In the genomic region with DNA sequence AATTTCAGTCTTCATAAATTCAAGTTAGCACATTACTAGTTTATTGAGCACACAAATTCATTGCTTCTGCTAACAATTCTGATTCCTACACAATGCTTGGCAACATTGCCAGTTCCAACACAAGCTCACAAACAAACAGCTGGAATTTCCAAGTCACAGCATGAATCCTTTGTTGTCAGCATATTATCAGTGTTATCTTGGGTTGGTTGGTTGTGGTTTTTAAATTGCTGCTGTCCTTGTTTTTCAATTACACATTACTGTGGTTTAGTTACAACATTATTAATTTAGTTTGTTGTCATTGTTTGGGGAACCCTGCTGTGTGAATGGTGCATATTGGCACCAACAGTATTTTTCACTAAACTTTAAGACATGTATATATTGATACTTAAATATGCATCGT, we compare ENCODE assay signal across 19 cellular contexts.
DNase-seq lines count a peak whose midpoint lies in the region; ATAC-seq and TF ChIP-seq lines count a peak whose summit lies in the region.
"Had no signal": no experiment of that assay in that cellular context is flagged by ENCODE, and none has a peak within 500 bp of the region (broad histone marks: within the 10 kb centered on the region; RNA-seq: fewer than 3 reads in every experiment).

No MANE protein-coding gene starts in this region.

- no peak overlapping the region for H3K27ac ChIP-seq in GM23338 (ENCODE audit: low read depth)
- H3K27ac ChIP-seq: BLaER1 had no signal

- H3K4me2 ChIP-seq in GM23338 = no peak overlapping the region
- H3K4me2 ChIP-seq: BLaER1 had no signal

- no peaks in the 10 kb centered on the region for H3K4me1 ChIP-seq in GM23338 (ENCODE audit: insufficient read depth)
- H3K4me1 ChIP-seq: BLaER1 had no signal

- no peaks in the 10 kb centered on the region for H4K20me1 ChIP-seq in GM23338 (replicated peaks; ENCODE audit: insufficient read depth)
- H4K20me1 ChIP-seq: BLaER1 had no signal

- H3K27me3 ChIP-seq in GM23338 (ENCODE audit: insufficient read depth) = no peaks in the 10 kb centered on the region
- H3K27me3 ChIP-seq: BLaER1 had no signal

- H3K4me3 ChIP-seq in GM23338 (no peak overlapping the region), astrocyte of the spinal cord (ENCODE audit: low read depth, low read length) (no peak overlapping the region)
- H3K4me3 ChIP-seq: BLaER1 had no signal

- no peak overlapping the region for H2AFZ ChIP-seq in GM23338

- H3K4me3 Mint-ChIP-seq in GM23338 = no peak overlapping the region
- no peak overlapping the region for H3K4me3 Mint-ChIP-seq in stimulated activated naive B cell treated with anti-CD40 and anti-IgM and Interleukin-4, amounts not matched to agents 10 μg/mL and 1 μg/mL and 100 μg/mL, for 72 hours
- H3K4me3 Mint-ChIP-seq: CD8-positive, alpha-beta T cell; HFFc6; T-helper 1 cell treated with Interleukin-12 subunit alpha and Interleukin-12 subunit beta and Interleukin-4 antibody, amounts not matched to agents 30 μg/mL and 1 μg/mL, for 36 hours had no signal

- H3K9me3 Mint-ChIP-seq in GM23338 = no peaks in the 10 kb centered on the region
- peaks cover 0 to 3% of the 10 kb centered on the region in 2 donors for H3K9me3 Mint-ChIP-seq in stimulated activated naive B cell treated with anti-CD40 and anti-IgM and Interleukin-4, amounts not matched to agents 10 μg/mL and 1 μg/mL and 100 μg/mL, for 72 hours
- H3K9me3 Mint-ChIP-seq: CD8-positive, alpha-beta T cell; HFFc6; T-helper 1 cell treated with Interleukin-12 subunit alpha and Interleukin-12 subunit beta and Interleukin-4 antibody, amounts not matched to agents 30 μg/mL and 1 μg/mL, for 36 hours had no signal

- no peaks in the 10 kb centered on the region for H3K36me3 ChIP-seq in GM23338 (ENCODE audit: insufficient read depth)
- H3K36me3 ChIP-seq: BLaER1 had no signal

- H3K27ac Mint-ChIP-seq in GM23338 = no peak overlapping the region
- no peak overlapping the region for H3K27ac Mint-ChIP-seq in stimulated activated naive B cell treated with anti-CD40 and anti-IgM and Interleukin-4, amounts not matched to agents 10 μg/mL and 1 μg/mL and 100 μg/mL, for 72 hours
- H3K27ac Mint-ChIP-seq: CD8-positive, alpha-beta T cell; HFFc6; T-helper 1 cell treated with Interleukin-12 subunit alpha and Interleukin-12 subunit beta and Interleukin-4 antibody, amounts not matched to agents 30 μg/mL and 1 μg/mL, for 36 hours had no signal

- H3K4me1 Mint-ChIP-seq in GM23338 = no peaks in the 10 kb centered on the region
- H3K4me1 Mint-ChIP-seq in stimulated activated naive B cell treated with anti-CD40 and anti-IgM and Interleukin-4, amounts not matched to agents 10 μg/mL and 1 μg/mL and 100 μg/mL, for 72 hours = peaks cover 12 to 28% of the 10 kb centered on the region in 2 donors

- DNase-seq in GM23338 (ENCODE audit: low spot score) (peak; percentile 6), M059J (ENCODE audit: low read depth) (peak; percentile 78), astrocyte of the spinal cord (ENCODE audit: low read depth, low spot score) (peak; percentile 30), myocyte (ENCODE audit: low read depth) (peak; percentile 60), GM19240 (ENCODE audit: insufficient read length, low spot score) (no peak), medulla oblongata (ENCODE audit: extremely low spot score) (no peak), SHP77 (lab: John Stamatoyannopoulos, UW) (no peak)
- no peak for DNase-seq in stimulated activated naive B cell treated with anti-CD40 and anti-IgM and Interleukin-4, amounts not matched to agents 10 μg/mL and 1 μg/mL and 100 μg/mL, for 72 hours
- DNase-seq: CD8-positive, alpha-beta T cell; DMS79 treated with DMSO at 0.1 percent for 48 hours; HFFc6; NCI-H187; NCI-H2171; NCI-H446 treated with DMSO at 0.1 percent for 48 hours; Right ventricle myocardium superior had no signal

- no peaks in the 10 kb centered on the region for H3K9me2 ChIP-seq in GM23338 (ENCODE audit: insufficient read depth)

- no peak for ATAC-seq in GM23338
- ATAC-seq in stimulated activated naive B cell treated with anti-CD40 and anti-IgM and Interleukin-4, amounts not matched to agents 10 μg/mL and 1 μg/mL and 100 μg/mL, for 72 hours (replicated peaks) = no peak
- ATAC-seq: CD8-positive, alpha-beta T cell; HepG2; SK-N-SH treated with all-trans-retinoic acid at 6 μM for 48 hours had no signal

- no peaks in the 10 kb centered on the region for H3F3A ChIP-seq in GM23338 (replicated peaks; ENCODE audit: low read depth)

- no peaks in the 10 kb centered on the region for H3K36me3 Mint-ChIP-seq in GM23338 (ENCODE audit: low read depth)
- H3K36me3 Mint-ChIP-seq in stimulated activated naive B cell treated with anti-CD40 and anti-IgM and Interleukin-4, amounts not matched to agents 10 μg/mL and 1 μg/mL and 100 μg/mL, for 72 hours = peaks cover 0 to 2% of the 10 kb centered on the region in 2 donors
- H3K36me3 Mint-ChIP-seq: CD8-positive, alpha-beta T cell had no signal

- in situ Hi-C loops in astrocyte of the spinal cord (cut with HindIII; ENCODE audit: low sequenced_read_pairs) = no loop called here

- no peak for TF ChIP-seq CTCF in GM23338 (conservative IDR thresholded peaks at IDR 0.05; ENCODE audit: low read depth in 2 of 2)
- no peak for TF ChIP-seq CTCF in astrocyte of the spinal cord (IDR thresholded peaks at IDR 0.05; ENCODE audit: low read depth, low read length)

- H3K27me3 Mint-ChIP-seq in GM23338 (ENCODE audit: insufficient read depth, low read depth, poor library complexity) = peaks cover 5% of the 10 kb centered on the region
- peaks cover 0 to 4% of the 10 kb centered on the region in 2 donors for H3K27me3 Mint-ChIP-seq in stimulated activated naive B cell treated with anti-CD40 and anti-IgM and Interleukin-4, amounts not matched to agents 10 μg/mL and 1 μg/mL and 100 μg/mL, for 72 hours

- no peaks in the 10 kb centered on the region for H3K79me2 ChIP-seq in GM23338 (replicated peaks; ENCODE audit: insufficient read depth)

TF ChIP-seq in GM23338, 12 proteins besides CTCF, POLR2A, EP300 and RAD21 (continues in another document):
- TF ChIP-seq ZNF114 (CRISPR knock-in tag; IDR thresholded peaks at IDR 0.05) (no peak), NANOG (IDR thresholded peaks at IDR 0.05; ENCODE audit: borderline replicate concordance) (no peak), EZH2 (IDR thresholded peaks at IDR 0.05; ENCODE audit: low read depth, unreplicated experiment) (no peak), CREB1 (CRISPR knock-in tag; IDR thresholded peaks at IDR 0.05; ENCODE audit: low read depth) (no peak), EZH2phosphoT487 (IDR thresholded peaks at IDR 0.05; ENCODE audit: unreplicated experiment) (no peak), ZNF331 (CRISPR knock-in tag; IDR thresholded peaks at IDR 0.05; ENCODE audit: low read depth) (no peak), STAT1 (IDR thresholded peaks at IDR 0.05; ENCODE audit: unreplicated experiment) (no peak), POLR2AphosphoS5 (IDR thresholded peaks at IDR 0.05; ENCODE audit: low read depth) (no peak)
- TF ChIP-seq, protein P1, sequence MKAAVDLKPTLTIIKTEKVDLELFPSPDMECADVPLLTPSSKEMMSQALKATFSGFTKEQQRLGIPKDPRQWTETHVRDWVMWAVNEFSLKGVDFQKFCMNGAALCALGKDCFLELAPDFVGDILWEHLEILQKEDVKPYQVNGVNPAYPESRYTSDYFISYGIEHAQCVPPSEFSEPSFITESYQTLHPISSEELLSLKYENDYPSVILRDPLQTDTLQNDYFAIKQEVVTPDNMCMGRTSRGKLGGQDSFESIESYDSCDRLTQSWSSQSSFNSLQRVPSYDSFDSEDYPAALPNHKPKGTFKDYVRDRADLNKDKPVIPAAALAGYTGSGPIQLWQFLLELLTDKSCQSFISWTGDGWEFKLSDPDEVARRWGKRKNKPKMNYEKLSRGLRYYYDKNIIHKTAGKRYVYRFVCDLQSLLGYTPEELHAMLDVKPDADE (IDR thresholded peaks at IDR 0.05) = no peak
- TF ChIP-seq, protein P2, sequence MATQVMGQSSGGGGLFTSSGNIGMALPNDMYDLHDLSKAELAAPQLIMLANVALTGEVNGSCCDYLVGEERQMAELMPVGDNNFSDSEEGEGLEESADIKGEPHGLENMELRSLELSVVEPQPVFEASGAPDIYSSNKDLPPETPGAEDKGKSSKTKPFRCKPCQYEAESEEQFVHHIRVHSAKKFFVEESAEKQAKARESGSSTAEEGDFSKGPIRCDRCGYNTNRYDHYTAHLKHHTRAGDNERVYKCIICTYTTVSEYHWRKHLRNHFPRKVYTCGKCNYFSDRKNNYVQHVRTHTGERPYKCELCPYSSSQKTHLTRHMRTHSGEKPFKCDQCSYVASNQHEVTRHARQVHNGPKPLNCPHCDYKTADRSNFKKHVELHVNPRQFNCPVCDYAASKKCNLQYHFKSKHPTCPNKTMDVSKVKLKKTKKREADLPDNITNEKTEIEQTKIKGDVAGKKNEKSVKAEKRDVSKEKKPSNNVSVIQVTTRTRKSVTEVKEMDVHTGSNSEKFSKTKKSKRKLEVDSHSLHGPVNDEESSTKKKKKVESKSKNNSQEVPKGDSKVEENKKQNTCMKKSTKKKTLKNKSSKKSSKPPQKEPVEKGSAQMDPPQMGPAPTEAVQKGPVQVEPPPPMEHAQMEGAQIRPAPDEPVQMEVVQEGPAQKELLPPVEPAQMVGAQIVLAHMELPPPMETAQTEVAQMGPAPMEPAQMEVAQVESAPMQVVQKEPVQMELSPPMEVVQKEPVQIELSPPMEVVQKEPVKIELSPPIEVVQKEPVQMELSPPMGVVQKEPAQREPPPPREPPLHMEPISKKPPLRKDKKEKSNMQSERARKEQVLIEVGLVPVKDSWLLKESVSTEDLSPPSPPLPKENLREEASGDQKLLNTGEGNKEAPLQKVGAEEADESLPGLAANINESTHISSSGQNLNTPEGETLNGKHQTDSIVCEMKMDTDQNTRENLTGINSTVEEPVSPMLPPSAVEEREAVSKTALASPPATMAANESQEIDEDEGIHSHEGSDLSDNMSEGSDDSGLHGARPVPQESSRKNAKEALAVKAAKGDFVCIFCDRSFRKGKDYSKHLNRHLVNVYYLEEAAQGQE (IDR thresholded peaks at IDR 0.05; ENCODE audit: unreplicated experiment) = no peak

Comparison
In these comparisons a context has a peak if more than half of its experiments do, and no peak if none do; other contexts are left out.
1. DNase-seq: peak in GM23338 (single experiment), M059J (single experiment), astrocyte of the spinal cord (single experiment) and myocyte (single experiment); none in GM19240 (single experiment), medulla oblongata (single experiment), SHP77 (0 of 2) and stimulated activated naive B cell treated with anti-CD40 and anti-IgM and Interleukin-4, amounts not matched to agents 10 μg/mL and 1 μg/mL and 100 μg/mL, for 72 hours (single experiment).